27 cellular contexts compared by ENCODE assay signal in the genomic region with DNA sequence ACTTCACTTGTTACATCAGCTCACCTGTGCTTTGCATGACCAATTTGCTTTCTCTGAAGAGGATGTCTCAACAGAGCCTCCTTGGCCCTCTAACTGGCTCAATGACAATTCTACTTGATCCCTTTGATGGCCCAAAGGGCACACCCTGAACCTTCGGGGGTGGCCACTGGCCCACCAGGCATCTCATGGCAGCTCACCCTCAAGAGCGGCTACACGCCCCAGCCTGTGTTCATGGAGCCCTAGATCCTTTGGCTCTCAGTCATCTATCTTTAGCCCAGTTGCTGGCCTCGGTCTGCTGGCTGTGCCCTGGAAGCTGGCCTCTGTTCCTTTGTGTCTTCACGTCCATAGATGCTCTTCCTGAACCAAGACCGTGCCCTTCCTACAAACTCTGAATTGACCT.
"Had no signal": no experiment of that assay in that cellular context is flagged by ENCODE, and none has a peak within 500 bp of the region (broad histone marks: within the 10 kb centered on the region; RNA-seq: fewer than 3 reads in every experiment).

No MANE protein-coding gene starts in this region.

- H3K4me1 ChIP-seq: neural progenitor cell, parathyroid adenoma, psoas muscle, sigmoid colon, thyroid gland, tibial nerve, vagina had no signal

- H3K36me3 ChIP-seq: neural progenitor cell, ovary, right lobe of liver, sigmoid colon, thoracic aorta, thyroid gland, tibial nerve, upper lobe of left lung, vagina had no signal

- H3K4me1 Mint-ChIP-seq: natural killer cell; stimulated activated memory B cell treated with anti-CD40 and anti-IgM and Interleukin-4, amounts not matched to agents 10 μg/mL and 1 μg/mL and 100 μg/mL, for 72 hours had no signal

- H3K4me3 Mint-ChIP-seq: natural killer cell; nephron; neural progenitor cell; stimulated activated memory B cell treated with anti-CD40 and anti-IgM and Interleukin-4, amounts not matched to agents 10 μg/mL and 1 μg/mL and 100 μg/mL, for 72 hours; stimulated activated naive CD8-positive, alpha-beta T cell treated with anti-CD3 and anti-CD28 coated beads, Interleukin-15, amount 100 ng/mL, for 72 hours had no signal

- H3K27ac Mint-ChIP-seq: natural killer cell; nephron; neural progenitor cell; progenitor cell of endocrine pancreas; stimulated activated memory B cell treated with anti-CD40 and anti-IgM and Interleukin-4, amounts not matched to agents 10 μg/mL and 1 μg/mL and 100 μg/mL, for 72 hours; stimulated activated naive CD8-positive, alpha-beta T cell treated with anti-CD3 and anti-CD28 coated beads, Interleukin-15, amount 100 ng/mL, for 72 hours had no signal

- H3K9me3 ChIP-seq: ovary, psoas muscle, right lobe of liver, sigmoid colon, thoracic aorta, thyroid gland, tibial nerve, upper lobe of left lung, vagina had no signal

- H3K27ac ChIP-seq: neural progenitor cell, ovary, parathyroid adenoma, psoas muscle, right lobe of liver, sigmoid colon, thoracic aorta, thyroid gland, tibial nerve, upper lobe of left lung, vagina had no signal

- H3K9me3 Mint-ChIP-seq: natural killer cell; stimulated activated memory B cell treated with anti-CD40 and anti-IgM and Interleukin-4, amounts not matched to agents 10 μg/mL and 1 μg/mL and 100 μg/mL, for 72 hours; stimulated activated naive CD8-positive, alpha-beta T cell treated with anti-CD3 and anti-CD28 coated beads, Interleukin-15, amount 100 ng/mL, for 72 hours had no signal

- H3K9ac ChIP-seq: neural progenitor cell, parathyroid adenoma had no signal

- H3K4me3 ChIP-seq: neural progenitor cell, ovary, psoas muscle, right lobe of liver, sigmoid colon, thoracic aorta, thyroid gland, tibial nerve, upper lobe of left lung, vagina had no signal

- H3K27me3 ChIP-seq: ovary, right lobe of liver, thyroid gland, tibial nerve, upper lobe of left lung, vagina had no signal

- DNase-seq: natural killer cell; occipital lobe; ovary; psoas muscle; right cardiac atrium; right lobe of liver; sigmoid colon; small intestine; stimulated activated CD4-positive, alpha-beta T cell treated with anti-CD3 and anti-CD28 coated beads, Interleukin-1b, Interleukin-23, amount 100 ng/mL, for 48 hours; stimulated activated CD4-positive, alpha-beta T cell treated with anti-CD3 and anti-CD28 coated beads, Interleukin-4, amount 100 ng/mL, for 1 hour; stimulated activated CD4-positive, alpha-beta T cell treated with anti-CD3 and anti-CD28 coated beads, Interleukin-4, amount 100 ng/mL, for 4 hours; stimulated activated CD8-positive, alpha-beta memory T cell treated with anti-CD3 and anti-CD28 coated beads, Interleukin-4, amount 100 ng/mL, for 48 hours; stimulated activated naive CD4-positive, alpha-beta T cell; stimulated activated naive CD8-positive, alpha-beta T cell treated with anti-CD3 and anti-CD28 coated beads, Interleukin-15, amount 100 ng/mL, for 72 hours; stimulated activated naive CD8-positive, alpha-beta T cell treated with anti-CD3 and anti-CD28 coated beads, Interleukin-15, Interleukin-2, amounts not matched to agents 100 U/mL and 50 U/mL, for 24 hours; substantia nigra; thyroid gland; trophoblast cell; upper lobe of left lung had no signal

- H3K36me3 Mint-ChIP-seq: natural killer cell; neural progenitor cell; stimulated activated memory B cell treated with anti-CD40 and anti-IgM and Interleukin-4, amounts not matched to agents 10 μg/mL and 1 μg/mL and 100 μg/mL, for 72 hours had no signal
